Comparison of ENCODE assay signal across 1 cellular context in genomic region chr13:27270594-27271520, GRCh38.
TF ChIP-seq lines count a peak whose summit lies in the region.

A gene with protein sequence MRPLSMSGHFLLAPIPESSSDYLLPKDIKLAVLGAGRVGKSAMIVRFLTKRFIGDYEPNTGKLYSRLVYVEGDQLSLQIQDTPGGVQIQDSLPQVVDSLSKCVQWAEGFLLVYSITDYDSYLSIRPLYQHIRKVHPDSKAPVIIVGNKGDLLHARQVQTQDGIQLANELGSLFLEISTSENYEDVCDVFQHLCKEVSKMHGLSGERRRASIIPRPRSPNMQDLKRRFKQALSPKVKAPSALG (plus strand): TSS chr13:27270830. CDS start chr13:27270945, 115 bp downstream.

TF ChIP-seq in HepG2, 621 proteins besides CTCF, POLR2A, EP300 and RAD21 (continued from another document and continues in another):
- peak; percentile 55 for TF ChIP-seq HNRNPK (IDR thresholded peaks at IDR 0.05; ENCODE audit: low read depth, low read length, poor library complexity, severe bottlenecking)
- TF ChIP-seq, protein P1, sequence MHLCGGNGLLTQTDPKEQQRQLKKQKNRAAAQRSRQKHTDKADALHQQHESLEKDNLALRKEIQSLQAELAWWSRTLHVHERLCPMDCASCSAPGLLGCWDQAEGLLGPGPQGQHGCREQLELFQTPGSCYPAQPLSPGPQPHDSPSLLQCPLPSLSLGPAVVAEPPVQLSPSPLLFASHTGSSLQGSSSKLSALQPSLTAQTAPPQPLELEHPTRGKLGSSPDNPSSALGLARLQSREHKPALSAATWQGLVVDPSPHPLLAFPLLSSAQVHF (CRISPR knock-in tag; IDR thresholded peaks at IDR 0.05): peak; percentile 60; the same call in 1 of the 2 replicates
- TF ChIP-seq HDAC1 (CRISPR knock-in tag; IDR thresholded peaks at IDR 0.05): peak; percentile 82
- TF ChIP-seq SIX4 (CRISPR knock-in tag; IDR thresholded peaks at IDR 0.05): no peak
- 0 out of 2 replicates have a peak, but pooled peaks have one; percentile 9 for TF ChIP-seq GATAD2A (CRISPR knock-in tag; IDR thresholded peaks at IDR 0.05)
- TF ChIP-seq U2AF1 (optimal IDR thresholded peaks at IDR 0.05; ENCODE audit: low read depth, low read length): peak; percentile 67
- peak; percentile 26; the same call in 1 of the 2 replicates for TF ChIP-seq FOXO1 (CRISPR knock-in tag; IDR thresholded peaks at IDR 0.05)
- peak; percentile 54 for TF ChIP-seq RBM39 (IDR thresholded peaks at IDR 0.05; ENCODE audit: low read depth, low read length, poor library complexity, severe bottlenecking)
- 0 out of 2 replicates have a peak, but pooled peaks have one; percentile 41 for TF ChIP-seq PHF20 (CRISPR knock-in tag; IDR thresholded peaks at IDR 0.05)
- no peak for TF ChIP-seq ZFP36L1 (CRISPR knock-in tag; IDR thresholded peaks at IDR 0.05)
- TF ChIP-seq DMAP1 (CRISPR knock-in tag; IDR thresholded peaks at IDR 0.05): peak; percentile 64; the same call in 1 of the 2 replicates
- TF ChIP-seq SMC3 (IDR thresholded peaks at IDR 0.05; ENCODE audit: low read length): no peak
- TF ChIP-seq NAIF1 (CRISPR knock-in tag; IDR thresholded peaks at IDR 0.05; ENCODE audit: borderline replicate concordance): no peak
- TF ChIP-seq JUNB (CRISPR knock-in tag; IDR thresholded peaks at IDR 0.05; ENCODE audit: borderline replicate concordance): 0 out of 2 replicates have a peak, but pooled peaks have one; percentile 38
- TF ChIP-seq NKX3-1 (CRISPR knock-in tag; IDR thresholded peaks at IDR 0.05): peak; percentile 64; the same call in 1 of the 2 replicates
- peak; percentile 89 for TF ChIP-seq KMT2A (CRISPR knock-in tag; IDR thresholded peaks at IDR 0.05)
- no peak for TF ChIP-seq EEA1 (CRISPR knock-in tag; IDR thresholded peaks at IDR 0.05; ENCODE audit: borderline replicate concordance)
- TF ChIP-seq MXI1 (IDR thresholded peaks at IDR 0.05; ENCODE audit: borderline replicate concordance, low read depth, low read length): peak; percentile 38; the same call in 1 of the 3 replicates
- 0 out of 2 replicates have a peak, but pooled peaks have one; percentile 4 for TF ChIP-seq IRF2 (CRISPR knock-in tag; IDR thresholded peaks at IDR 0.05)
- no peak for TF ChIP-seq MATR3 (CRISPR knock-in tag; IDR thresholded peaks at IDR 0.05)
- 0 out of 2 replicates have a peak, but pooled peaks have one; percentile 43 for TF ChIP-seq DNMT1 (CRISPR knock-in tag; IDR thresholded peaks at IDR 0.05)
- TF ChIP-seq CENPBD1 (CRISPR knock-in tag; IDR thresholded peaks at IDR 0.05; ENCODE audit: borderline replicate concordance, low read depth): no peak
- TF ChIP-seq, protein P2, sequence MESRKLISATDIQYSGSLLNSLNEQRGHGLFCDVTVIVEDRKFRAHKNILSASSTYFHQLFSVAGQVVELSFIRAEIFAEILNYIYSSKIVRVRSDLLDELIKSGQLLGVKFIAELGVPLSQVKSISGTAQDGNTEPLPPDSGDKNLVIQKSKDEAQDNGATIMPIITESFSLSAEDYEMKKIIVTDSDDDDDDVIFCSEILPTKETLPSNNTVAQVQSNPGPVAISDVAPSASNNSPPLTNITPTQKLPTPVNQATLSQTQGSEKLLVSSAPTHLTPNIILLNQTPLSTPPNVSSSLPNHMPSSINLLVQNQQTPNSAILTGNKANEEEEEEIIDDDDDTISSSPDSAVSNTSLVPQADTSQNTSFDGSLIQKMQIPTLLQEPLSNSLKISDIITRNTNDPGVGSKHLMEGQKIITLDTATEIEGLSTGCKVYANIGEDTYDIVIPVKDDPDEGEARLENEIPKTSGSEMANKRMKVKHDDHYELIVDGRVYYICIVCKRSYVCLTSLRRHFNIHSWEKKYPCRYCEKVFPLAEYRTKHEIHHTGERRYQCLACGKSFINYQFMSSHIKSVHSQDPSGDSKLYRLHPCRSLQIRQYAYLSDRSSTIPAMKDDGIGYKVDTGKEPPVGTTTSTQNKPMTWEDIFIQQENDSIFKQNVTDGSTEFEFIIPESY (CRISPR knock-in tag; IDR thresholded peaks at IDR 0.05): peak; percentile 46; the same call in 1 of the 2 replicates
- TF ChIP-seq SUZ12 (IDR thresholded peaks at IDR 0.05; ENCODE audit: low read depth, low read length): no peak
- TF ChIP-seq ZNF75D (CRISPR knock-in tag; IDR thresholded peaks at IDR 0.05; ENCODE audit: borderline replicate concordance): no peak
- 0 out of 2 replicates have a peak, but pooled peaks have one; percentile 57 for TF ChIP-seq ZSCAN12 (CRISPR knock-in tag; IDR thresholded peaks at IDR 0.05)
- TF ChIP-seq JARID2 (CRISPR knock-in tag; IDR thresholded peaks at IDR 0.05; ENCODE audit: insufficient replicate concordance): no peak
- TF ChIP-seq KAT7 (CRISPR knock-in tag; IDR thresholded peaks at IDR 0.05; ENCODE audit: borderline replicate concordance): peak; percentile 93; the same call in 1 of the 2 replicates
- no peak for TF ChIP-seq SMARCC2 (IDR thresholded peaks at IDR 0.05)
- no peak for TF ChIP-seq ZBTB40 (IDR thresholded peaks at IDR 0.05)
- 0 out of 2 replicates have a peak, but pooled peaks have one; percentile 31 for TF ChIP-seq ZBTB40 (CRISPR knock-in tag; IDR thresholded peaks at IDR 0.05)
- peak; percentile 91; the same call in 1 of the 2 replicates for TF ChIP-seq ZFP91 (CRISPR knock-in tag; IDR thresholded peaks at IDR 0.05; ENCODE audit: borderline replicate concordance)
- TF ChIP-seq SIN3B (IDR thresholded peaks at IDR 0.05; ENCODE audit: low read length): no peak
- peak; percentile 55 for TF ChIP-seq HOXA3 (CRISPR knock-in tag; IDR thresholded peaks at IDR 0.05)
- TF ChIP-seq CBFB (CRISPR knock-in tag; IDR thresholded peaks at IDR 0.05): 0 out of 2 replicates have a peak, but pooled peaks have one; percentile 9
- TF ChIP-seq, protein P3, sequence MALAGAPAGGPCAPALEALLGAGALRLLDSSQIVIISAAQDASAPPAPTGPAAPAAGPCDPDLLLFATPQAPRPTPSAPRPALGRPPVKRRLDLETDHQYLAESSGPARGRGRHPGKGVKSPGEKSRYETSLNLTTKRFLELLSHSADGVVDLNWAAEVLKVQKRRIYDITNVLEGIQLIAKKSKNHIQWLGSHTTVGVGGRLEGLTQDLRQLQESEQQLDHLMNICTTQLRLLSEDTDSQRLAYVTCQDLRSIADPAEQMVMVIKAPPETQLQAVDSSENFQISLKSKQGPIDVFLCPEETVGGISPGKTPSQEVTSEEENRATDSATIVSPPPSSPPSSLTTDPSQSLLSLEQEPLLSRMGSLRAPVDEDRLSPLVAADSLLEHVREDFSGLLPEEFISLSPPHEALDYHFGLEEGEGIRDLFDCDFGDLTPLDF (CRISPR knock-in tag; IDR thresholded peaks at IDR 0.05): peak; percentile 77
- peak; percentile 65 for TF ChIP-seq YEATS4 (CRISPR knock-in tag; IDR thresholded peaks at IDR 0.05; ENCODE audit: borderline replicate concordance)
- peak; percentile 86 for TF ChIP-seq ZNF777 (CRISPR knock-in tag; IDR thresholded peaks at IDR 0.05)
- TF ChIP-seq TFDP2 (CRISPR knock-in tag; IDR thresholded peaks at IDR 0.05): peak; percentile 73
- TF ChIP-seq ETV6 (CRISPR knock-in tag; conservative IDR thresholded peaks at IDR 0.05): no peak
- peak; percentile 59 for TF ChIP-seq ZNF883 (CRISPR knock-in tag; IDR thresholded peaks at IDR 0.05; ENCODE audit: not compliant biosample characterization)
- no peak for TF ChIP-seq ZNF253 (CRISPR knock-in tag; IDR thresholded peaks at IDR 0.05; ENCODE audit: borderline replicate concordance)
- peak; percentile 60; the same call in 1 of the 2 replicates for TF ChIP-seq ZNF768 (CRISPR knock-in tag; IDR thresholded peaks at IDR 0.05)
- no peak for TF ChIP-seq FOXP1 (IDR thresholded peaks at IDR 0.05)
- TF ChIP-seq FOXP1 (CRISPR knock-in tag; IDR thresholded peaks at IDR 0.05): no peak
- TF ChIP-seq RXRB (CRISPR knock-in tag; IDR thresholded peaks at IDR 0.05; ENCODE audit: borderline replicate concordance): peak; percentile 42; the same call in 1 of the 2 replicates
- no peak for TF ChIP-seq ZSCAN29 (CRISPR knock-in tag; conservative IDR thresholded peaks at IDR 0.05)
- no peak; the same call in 1 of the 2 replicates for TF ChIP-seq FOXA3 (CRISPR knock-in tag; IDR thresholded peaks at IDR 0.05)
- TF ChIP-seq, protein P4, sequence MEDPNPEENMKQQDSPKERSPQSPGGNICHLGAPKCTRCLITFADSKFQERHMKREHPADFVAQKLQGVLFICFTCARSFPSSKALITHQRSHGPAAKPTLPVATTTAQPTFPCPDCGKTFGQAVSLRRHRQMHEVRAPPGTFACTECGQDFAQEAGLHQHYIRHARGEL (CRISPR knock-in tag; IDR thresholded peaks at IDR 0.05): no peak
- TF ChIP-seq KLF12 (CRISPR knock-in tag; IDR thresholded peaks at IDR 0.05; ENCODE audit: borderline replicate concordance): 0 out of 2 replicates have a peak, but pooled peaks have one; percentile 62
